ENCODE assay signal across 21 cellular contexts in the genomic region with DNA sequence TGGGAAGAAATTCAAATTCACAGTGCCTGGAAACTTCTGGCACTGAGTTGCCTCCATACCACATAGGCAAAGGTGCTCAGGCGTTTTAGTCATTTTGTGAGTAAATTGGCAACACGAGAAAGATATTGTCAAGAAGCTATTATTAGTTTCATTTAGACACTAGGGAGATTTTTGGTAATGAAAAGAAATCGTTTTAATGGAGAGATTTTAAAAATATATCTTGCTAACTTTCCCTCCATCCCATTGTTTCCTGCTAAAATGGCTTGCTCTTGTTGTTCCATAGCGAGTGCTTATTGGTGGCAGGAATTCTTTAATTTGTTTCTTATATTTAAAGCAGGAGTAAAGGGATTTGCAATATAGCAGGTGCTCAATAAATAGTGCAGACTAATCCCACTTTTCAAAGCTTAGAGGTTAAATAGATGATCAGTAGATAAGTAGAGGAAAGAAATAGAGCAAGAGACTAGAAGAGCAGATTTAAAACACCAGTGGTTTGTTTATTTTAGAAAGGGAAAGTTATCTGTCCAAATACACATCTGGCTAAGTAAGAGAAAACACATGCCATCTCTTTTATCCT. TPM values are rescaled to one million over a fixed set of nuclear protein-coding genes. Genes with fewer than 3 reads are reported as not detected.
DNase-seq lines count a peak whose midpoint lies in the region; ATAC-seq, FAIRE-seq and TF ChIP-seq lines count a peak whose summit lies in the region.
"Had no signal": no experiment of that assay in that cellular context is flagged by ENCODE, and none has a peak within 500 bp of the region (broad histone marks: within the 10 kb centered on the region; RNA-seq: fewer than 3 reads in every experiment).

No MANE protein-coding gene starts in this region.

- WGBS in A549 (ENCODE audit: missing lambda C conversion rate) = 65% methylated on average over 4 of the region's 4 CpGs
- 3% methylated on average over 4 of the region's 4 CpGs for WGBS in K562 (ENCODE audit: insufficient coverage, low coverage, missing lambda C conversion rate)

- no peak for TF ChIP-seq EP300 in A549 (IDR thresholded peaks at IDR 0.05)
- TF ChIP-seq EP300 in K562 (IDR thresholded peaks at IDR 0.05; ENCODE audit: low read length) = no peak

- H3K27ac Mint-ChIP-seq in nephron progenitor cell = no peak overlapping the region
- H3K27ac Mint-ChIP-seq: B cell, H9 had no signal

- H3K9me3 Mint-ChIP-seq in nephron progenitor cell = peaks cover 7% of the 10 kb centered on the region

- no peak for TF ChIP-seq RAD21 in A549 (conservative IDR thresholded peaks at IDR 0.05 in 1 of 2, IDR thresholded peaks at IDR 0.05 in 1 of 2)
- no peak for TF ChIP-seq RAD21 in K562 (CRISPR knock-in tag; conservative IDR thresholded peaks at IDR 0.05 in 1 of 2, IDR thresholded peaks at IDR 0.05 in 1 of 2)

- H3K79me2 ChIP-seq in K562 (ENCODE audit: control insufficient read depth, insufficient read depth, low read length) = no peaks in the 10 kb centered on the region

- H3K4me3 Mint-ChIP-seq in nephron progenitor cell = peak overlapping the region; percentile 82
- H3K4me3 Mint-ChIP-seq: B cell had no signal

- H3K4me1 ChIP-seq in A549 (peaks cover 11% of the 10 kb centered on the region), K562 (replicated peaks in 1 of 2; ENCODE audit: control insufficient read depth in 2 of 2, insufficient read depth in 2 of 2, low read length in 2 of 2) (peaks cover 0 to 15% of the 10 kb centered on the region in 2 experiments; a peak in 2 of 5 replicates)

- DNase-seq in A549 (ENCODE audit: low read depth in 1 of 2, low spot score in 1 of 2) (no peak), NCI-H82 (lab: John Stamatoyannopoulos, UW) (peak; percentile 9), K562 (ENCODE audit: extremely low read depth in 1 of 4, low spot score in 3 of 4) (no peak), nephron progenitor cell (no peak), NCI-H2227 treated with DMSO at 0.1 percent for 48 hours (lab: John Stamatoyannopoulos, UW) (no peak), ecto neural progenitor cell (ENCODE audit: low spot score) (no peak), NCI-H2171 treated with DMSO at 0.1 percent for 48 hours (lab: John Stamatoyannopoulos, UW) (no peak), cerebellar cortex (ENCODE audit: low spot score) (no peak)
- DNase-seq: DMS53, GDM1, H9, NCI-H1417, NCI-H1694 treated with DMSO at 0.1 percent for 48 hours, NCI-H2081 treated with DMSO at 0.1 percent for 48 hours, NCI-H446 treated with DMSO at 0.1 percent for 48 hours, NCI-H526 treated with DMSO at 0.1 percent for 48 hours, SIG-M5, T-helper 1 cell had no signal

- H4K20me1 ChIP-seq in K562 (replicated peaks; ENCODE audit: control insufficient read depth, insufficient read depth, low read length) = peaks cover 4% of the 10 kb centered on the region; the same call in 1 of the 2 replicates

- no peaks in the 10 kb centered on the region for H3K36me3 ChIP-seq in K562 (ENCODE audit: control insufficient read depth, insufficient read depth, low read length)

- peaks cover 88% of the 10 kb centered on the region for H3K27me3 Mint-ChIP-seq in nephron progenitor cell (ENCODE audit: low read depth, poor library complexity)

- H3K4me2 ChIP-seq in A549 = peak overlapping the region; percentile 78; the same call in 2 of the 3 replicates
- H3K4me2 ChIP-seq in K562 (ENCODE audit: insufficient read depth, low read length) = no peak overlapping the region
- H3K4me2 ChIP-seq: KMS-11 had no signal

- H3K27ac ChIP-seq in A549 (no peak overlapping the region), K562 (ENCODE audit: extremely low read depth, low read depth, low read length) (no peak overlapping the region)
- H3K27ac ChIP-seq: KMS-11 had no signal

- ATAC-seq in A549 (no peak), K562 (no peak)

- CTCF ChIA-PET in A549 (lab: Yijun Ruan, JAX) (interaction anchor here (1.1 to 2.5 kb wide), 6 partner anchors 9 to 237 kb away, joined by 3 to 13 read pairs (median 7); a partner anchor contains a TSS), K562 (lab: Yijun Ruan, JAX; ENCODE audit: low intra/inter-chr PET ratio) (no interaction called here)

- no peak overlapping the region for H2AFZ ChIP-seq in K562 (ENCODE audit: low read depth, low read length)

- peaks cover 47 to 48% of the 10 kb centered on the region in 2 experiments for H3K27me3 ChIP-seq in K562 (ENCODE audit: control insufficient read depth in 2 of 2, insufficient read depth in 2 of 2, low read length in 2 of 2)

- no peaks in the 10 kb centered on the region for H3K36me3 Mint-ChIP-seq in nephron progenitor cell (ENCODE audit: low read depth)

- H3K4me3 ChIP-seq in A549 = no peak overlapping the region
- no peak overlapping the region for H3K4me3 ChIP-seq in K562

- FAIRE-seq in A549 (lab: Jason Lieb, UNC) = no peak
- FAIRE-seq in K562 (lab: Jason Lieb, UNC) = no peak
- FAIRE-seq: D721Med had no signal

- H3K9ac ChIP-seq in K562 (ENCODE audit: insufficient read depth in 1 of 2, low read depth in 2 of 2, low read length in 2 of 2) = no peak overlapping the region
- H3K9ac ChIP-seq: KMS-11 had no signal

- H3K9me3 ChIP-seq in A549 (no peaks in the 10 kb centered on the region), K562 (replicated peaks; ENCODE audit: control insufficient read depth, insufficient read depth, low read depth, low read length) (no peaks in the 10 kb centered on the region; the same call in 1 of the 2 replicates)

- BruUV-seq in K562 (replicated peaks; lab: Mats Ljungman, UMichigan) = no TSS peak

- peaks cover 77% of the 10 kb centered on the region for H3K4me1 Mint-ChIP-seq in nephron progenitor cell

- intact Hi-C loops in K562 (cut with micrococcal nuclease) = loop anchor here (5.0 kb wide), 1 partner anchor 222 kb away; no protein-coding TSS in a partner anchor

- TF ChIP-seq POLR2A in A549 (IDR thresholded peaks at IDR 0.05; ENCODE audit: low read length) (no peak), K562 (conservative IDR thresholded peaks at IDR 0.05) (no peak)

- no peaks in the 10 kb centered on the region for H3K9me1 ChIP-seq in K562 (ENCODE audit: control insufficient read depth, insufficient read depth, low read length)

- POLR2A ChIA-PET in A549 (lab: Yijun Ruan, JAX) = interaction anchor here (0.7 kb wide), 1 partner anchor 8 kb away, joined by 3 read pairs; no protein-coding TSS in a partner anchor
- POLR2A ChIA-PET in K562 (lab: Yijun Ruan, JAX) = no interaction called here

- TF ChIP-seq CTCF in A549 (IDR thresholded peaks at IDR 0.05) (no peak), K562 (IDR thresholded peaks at IDR 0.05 in 2 of 3, conservative IDR thresholded peaks at IDR 0.05 in 1 of 3; ENCODE audit: insufficient read depth in 2 of 3, low read depth in 1 of 3, low read length in 3 of 3) (no peak), nephron progenitor cell (IDR thresholded peaks at IDR 0.05) (no peak)

- in situ Hi-C loops in K562 (cut with MboI) = no loop called here

RNA-seq across cellular contexts. Expression of a gene that starts 9.6 kb away (rescaled TPM):
- polyA plus RNA-seq in A549 (2011; rRNA removed) = 1.8 and 2.2 TPM in 2 replicates
- 4.2 and 6.1 TPM in 2 replicates for polyA plus RNA-seq in A549 (2012; cell fraction: cytosol; rRNA removed)
- polyA plus RNA-seq in A549 (2012; cell fraction: nucleus; rRNA removed) = 4.1 and 4.4 TPM in 2 replicates
- 7.1 to 9.5 TPM (median 8.2 TPM) in 3 replicates for polyA plus RNA-seq in A549 (2017; fragmentation: RNase III; extraction: RNeasy Plus Mini Kit Qiagen cat#74134 plus additional on column Dnase treatment)
- 0.83 and 0.97 TPM in 2 replicates for polyA minus RNA-seq in A549 (2011; rRNA and poly(A)+ RNA removed)
- not detected in 2 replicates for total RNA-seq in K562 (2011; cell fraction: chromatin; rRNA removed; ENCODE audit: low replicate concordance)
- total RNA-seq in K562 (2011; cell fraction: nucleolus; rRNA removed) = 0.17 and 0.26 TPM in 2 replicates
- total RNA-seq in K562 (2011; cell fraction: nucleoplasm; rRNA removed) = 0.23 and 0.81 TPM in 2 replicates
- 0.33 TPM in 1 of 2 replicates, not detected in the other for total RNA-seq in K562 (2014; rRNA removed)
- 0.07 TPM in 1 of 2 replicates, not detected in the other for total RNA-seq in K562 (2014; rRNA removed; fragmentation: Illumina TruSeq; extraction: Trizol)
- total RNA-seq in K562 (2015; rRNA removed; fragmentation: Illumina TruSeq; extraction: Trizol) = not detected in 2 replicates
- 0.22 and 0.40 TPM in 2 replicates for total RNA-seq in K562 (2021)
- 0.03 TPM in 2 replicates for polyA plus RNA-seq in K562 (2011; rRNA removed)
- polyA plus RNA-seq in K562 (2011; cell fraction: cytosol; rRNA removed) = 0.04 and 0.06 TPM in 2 replicates
- polyA plus RNA-seq in K562 (2011; cell fraction: nucleus; rRNA removed) = 0.06 and 0.18 TPM in 2 replicates
- 0.07 and 0.09 TPM in 2 replicates for polyA plus RNA-seq in K562 (2012)
- 0.06 and 0.10 TPM in 2 replicates for polyA plus RNA-seq in K562 (2014; fragmentation: Illumina TruSeq; extraction: Trizol)
- not detected for polyA plus RNA-seq in K562 (2014; fragmentation: Nextera tagmentation; extraction: Ambion mirVana)
- polyA plus RNA-seq in K562 (2014; rRNA removed) = 0.20 TPM in 1 of 2 replicates, not detected in the other
- polyA minus RNA-seq in K562 (2011; rRNA and poly(A)+ RNA removed) = not detected in 2 replicates
- polyA minus RNA-seq in K562 (2011; cell fraction: cytosol; rRNA and poly(A)+ RNA removed) = not detected in 2 replicates
- polyA minus RNA-seq in K562 (2011; cell fraction: nucleus; rRNA and poly(A)+ RNA removed) = 0.13 TPM in 1 of 2 replicates, not detected in the other

RNA-seq across cellular contexts. Expression of a gene that starts 59.3 kb away (rescaled TPM):
- polyA plus RNA-seq in A549 (2011; rRNA removed) (905 and 1,048 TPM in 2 replicates), A549 (2017; fragmentation: RNase III; extraction: RNeasy Plus Mini Kit Qiagen cat#74134 plus additional on column Dnase treatment) (1,119 to 1,187 TPM (median 1,159 TPM) in 3 replicates), K562 (2011; rRNA removed) (761 and 848 TPM in 2 replicates), K562 (2014; fragmentation: Illumina TruSeq; extraction: Trizol) (1,456 and 1,637 TPM in 2 replicates), K562 (2014; fragmentation: Nextera tagmentation; extraction: Ambion mirVana) (1,000 to 10,000 TPM; 1,000 to 1,004 TPM), K562 (2014; rRNA removed) (860 and 925 TPM in 2 replicates)
- polyA plus RNA-seq in A549 (2012; cell fraction: cytosol; rRNA removed) = 392 and 461 TPM in 2 replicates
- polyA plus RNA-seq in A549 (2012; cell fraction: nucleus; rRNA removed) = 138 and 209 TPM in 2 replicates
- polyA minus RNA-seq in A549 (2011; rRNA and poly(A)+ RNA removed) = 402 and 503 TPM in 2 replicates
- 52.4 and 105 TPM in 2 replicates for total RNA-seq in K562 (2011; cell fraction: chromatin; rRNA removed; ENCODE audit: low replicate concordance)
- total RNA-seq in K562 (2011; cell fraction: nucleolus; rRNA removed) = 77.4 and 82.7 TPM in 2 replicates
- 133 and 210 TPM in 2 replicates for total RNA-seq in K562 (2011; cell fraction: nucleoplasm; rRNA removed)
- total RNA-seq in K562 (2014; rRNA removed) (500 and 534 TPM in 2 replicates), K562 (2014; rRNA removed; fragmentation: Illumina TruSeq; extraction: Trizol) (775 and 842 TPM in 2 replicates), K562 (2015; rRNA removed; fragmentation: Illumina TruSeq; extraction: Trizol) (754 and 814 TPM in 2 replicates), K562 (2021) (808 and 883 TPM in 2 replicates)
- 199 and 413 TPM in 2 replicates for polyA plus RNA-seq in K562 (2011; cell fraction: cytosol; rRNA removed)
- polyA plus RNA-seq in K562 (2011; cell fraction: nucleus; rRNA removed) = 206 and 312 TPM in 2 replicates
- polyA plus RNA-seq in K562 (2012) = 1,014 and 1,078 TPM in 2 replicates
- polyA minus RNA-seq in K562 (2011; rRNA and poly(A)+ RNA removed) = 882 and 931 TPM in 2 replicates
- 300 and 339 TPM in 2 replicates for polyA minus RNA-seq in K562 (2011; cell fraction: cytosol; rRNA and poly(A)+ RNA removed)
- polyA minus RNA-seq in K562 (2011; cell fraction: nucleus; rRNA and poly(A)+ RNA removed) = 52.6 and 126 TPM in 2 replicates
